ENCODE assay signal across 9 cellular contexts in genomic region chr16:2551420-2551889, GRCh38. TPM values are rescaled to one million over a fixed set of nuclear protein-coding genes. Genes with fewer than 3 reads are reported as not detected.
DNase-seq lines count a peak whose midpoint lies in the region; ATAC-seq, FAIRE-seq and TF ChIP-seq lines count a peak whose summit lies in the region.
"Not testable (repeated sequence)": the region's sequence is repeated elsewhere in the genome, so short reads cannot be mapped to it uniquely, and the experiment has no call there.
"Had no signal": no experiment of that assay in that cellular context is flagged by ENCODE, and none has a peak within 500 bp of the region (broad histone marks: within the 10 kb centered on the region; RNA-seq: fewer than 3 reads in every experiment).

No MANE protein-coding gene starts in this region.

- H3K9ac ChIP-seq in OCI-LY1 (ENCODE audit: low read length) = not testable (repeated sequence)

- H3K36me3 Mint-ChIP-seq in nephron progenitor cell (ENCODE audit: low read depth) = not testable (repeated sequence)

- H3K4me3 Mint-ChIP-seq in nephron progenitor cell = not testable (repeated sequence)

- not testable (repeated sequence) for H3K79me2 ChIP-seq in OCI-LY1 (ENCODE audit: insufficient read depth, low read length)

- H3K27me3 Mint-ChIP-seq in nephron progenitor cell (ENCODE audit: low read depth, poor library complexity) = not testable (repeated sequence)

- not testable (repeated sequence) for H3K27me3 ChIP-seq in OCI-LY1 (ENCODE audit: insufficient read depth, low read length); body of pancreas; small intestine (ENCODE audit: control insufficient read depth in 2 of 2, insufficient read depth in 2 of 2, low read length in 2 of 2)

- intact Hi-C loops in body of pancreas (cut with DNase I) = not testable (repeated sequence)

- not testable (repeated sequence) for H3K4me3 ChIP-seq in AG10803 (ENCODE audit: low read length); HEK293 (ENCODE audit: low read depth, low read length); OCI-LY1 (ENCODE audit: low read depth, low read length, poor library complexity, severe bottlenecking); body of pancreas; small intestine (ENCODE audit: low read depth in 1 of 2, low read length in 2 of 2)

- not testable (repeated sequence) for H3K27ac Mint-ChIP-seq in nephron progenitor cell

- ATAC-seq in body of pancreas = peak; percentile 35
- peak; percentile 31 for ATAC-seq in esophagus mucosa

- H4K20me1 ChIP-seq in OCI-LY1 (ENCODE audit: insufficient read depth, low read length) = not testable (repeated sequence)

- H3F3A ChIP-seq in OCI-LY1 (ENCODE audit: insufficient read depth, low read length) = not testable (repeated sequence)

- H3K9me3 ChIP-seq in HEK293 (ENCODE audit: control insufficient read depth, insufficient read depth, low read depth, low read length); OCI-LY1 (ENCODE audit: low read length); body of pancreas; small intestine (ENCODE audit: control insufficient read depth, low read depth): not testable (repeated sequence)

- not testable (repeated sequence) for H3K9me3 Mint-ChIP-seq in nephron progenitor cell

- H3K4me2 ChIP-seq in OCI-LY1 (ENCODE audit: low read length) = not testable (repeated sequence)

- not testable (repeated sequence) for H3K4me1 Mint-ChIP-seq in nephron progenitor cell

- CTCF ChIA-PET in HEK293 (lab: Yijun Ruan, JAX) = interaction anchor here (0.6 kb wide), 1 partner anchor 107 kb away, joined by 3 read pairs; no protein-coding TSS in a partner anchor

- H3K9me2 ChIP-seq in OCI-LY1 (ENCODE audit: low read depth, low read length) = not testable (repeated sequence)

- not testable (repeated sequence) for H3K36me3 ChIP-seq in HEK293 (ENCODE audit: control insufficient read depth in 2 of 2, insufficient read depth in 1 of 2, low read length in 2 of 2); OCI-LY1 (ENCODE audit: insufficient read depth, low read length); body of pancreas (replicated peaks in 1 of 2; ENCODE audit: insufficient read depth in 1 of 2, low read depth in 2 of 2); small intestine (ENCODE audit: control insufficient read depth in 2 of 2, insufficient read depth in 2 of 2, low read length in 2 of 2)

- not testable (repeated sequence) for H3K4me1 ChIP-seq in HEK293 (ENCODE audit: control insufficient read depth, insufficient read depth, low read length); OCI-LY1 (ENCODE audit: insufficient read depth, low read length, severe bottlenecking); small intestine (ENCODE audit: control insufficient read depth in 2 of 2, insufficient read depth in 1 of 2, low read depth in 1 of 2, low read length in 1 of 2)
- peaks cover 13% of the 10 kb centered on the region for H3K4me1 ChIP-seq in body of pancreas

- not testable (repeated sequence) for H2AFZ ChIP-seq in OCI-LY1 (ENCODE audit: low read length)

- TF ChIP-seq POLR2A in body of pancreas (IDR thresholded peaks at IDR 0.05) = not testable (repeated sequence)

- POLR2A ChIA-PET in HEK293 (lab: Yijun Ruan, JAX) = interaction anchor here (0.7 kb wide), 1 partner anchor 37 kb away, joined by 6 read pairs; no protein-coding TSS in a partner anchor

- DNase-seq in AG10803 (ENCODE audit: low read depth) (peak; percentile 18), body of pancreas (peak in 2 of 4 donors; percentile 9 to 10), islet precursor cell (peak; percentile 85), small intestine (peak; percentile 19)
- DNase-seq in nephron progenitor cell = not testable (repeated sequence)

- TF ChIP-seq CTCF in AG10803 (conservative IDR thresholded peaks at IDR 0.05; ENCODE audit: low read length) (peak; percentile 12; the same call in 1 of the 2 replicates), HEK293 (tag by site-specific recombination; IDR thresholded peaks at IDR 0.05) (0 out of 2 replicates have a peak, but pooled peaks have one; percentile 13), OCI-LY1 (IDR thresholded peaks at IDR 0.05; ENCODE audit: low read length) (peak; percentile 13; the same call in 1 of the 2 replicates), body of pancreas (IDR thresholded peaks at IDR 0.05) (peak in 2 of 7 experiments; percentile 17 to 22), nephron progenitor cell (IDR thresholded peaks at IDR 0.05) (peak; percentile 16)

- not testable (repeated sequence) for FAIRE-seq in small intestine (lab: Jason Lieb, UNC)

- H3K27ac ChIP-seq in HEK293 (ENCODE audit: extremely low read depth, low read depth, low read length); OCI-LY1 (ENCODE audit: low read depth, low read length, poor library complexity, severe bottlenecking): not testable (repeated sequence)
- H3K27ac ChIP-seq in body of pancreas (peak overlapping the region in 3 of 4 donors; percentile 34 to 72 (median 50)), small intestine (ENCODE audit: low read depth in 1 of 2, low read length in 1 of 2) (peak overlapping the region in 1 of 2 donors; percentile 11)

- 50 to 54% methylated on average over 11 to 14 of the region's 17 CpGs for WGBS in body of pancreas, 2 donors
- WGBS in small intestine, 3 donors = 24 to 53% (median 31%) methylated on average over 10 to 11 of the region's 17 CpGs

TF ChIP-seq in HEK293, 187 proteins besides CTCF, POLR2A, EP300 and RAD21:
- TF ChIP-seq PRDM1 (tag by site-specific recombination; IDR thresholded peaks at IDR 0.05) = peak; percentile 22; the same call in 1 of the 2 replicates
- peak; percentile 49; the same call in 1 of the 2 replicates for TF ChIP-seq ZNF362 (tag by site-specific recombination; IDR thresholded peaks at IDR 0.05)
- peak; percentile 54; the same call in 1 of the 2 replicates for TF ChIP-seq SCRT2 (tag by site-specific recombination; IDR thresholded peaks at IDR 0.05)

RNA-seq across cellular contexts. Expression of gene PDPK1, which starts 13.6 kb away (rescaled TPM):
- total RNA-seq in body of pancreas (10 to 100 TPM; 20.5 to 28.0 TPM), esophagus mucosa (26.1 TPM)
- polyA plus RNA-seq in small intestine = 10 to 100 TPM; 22.2 to 34.0 (median 30.4) TPM

RNA-seq across cellular contexts. Expression of gene CEMP1, which starts 20.2 kb away (rescaled TPM):
- total RNA-seq in body of pancreas (1 to 10 TPM in 1 of 2 donors, under 1 TPM in 1; 0.52 to 1.3 TPM), esophagus mucosa (not detected)
- polyA plus RNA-seq in small intestine = 1 to 10 TPM in 1 of 3 donors, under 1 TPM in 2; 0.66 to 1.4 (median 0.89) TPM
- total RNA-seq: glomerular endothelial cell had no signal

RNA-seq across cellular contexts. Expression of gene AMDHD2, which starts 31.3 kb away (rescaled TPM):
- 10 to 100 TPM; 13.7 to 33.6 TPM for total RNA-seq in body of pancreas
- total RNA-seq in esophagus mucosa = 19.0 TPM
- polyA plus RNA-seq in small intestine = 10 to 100 TPM; 26.7 to 41.3 (median 30.6) TPM

RNA-seq across cellular contexts. Expression of gene ATP6V0C, which starts 37.7 kb away (rescaled TPM):
- total RNA-seq in body of pancreas (10 to 100 TPM; 33.5 to 38.9 TPM), esophagus mucosa (205 TPM)
- 100 to 1,000 TPM in 1 of 3 donors, 10 to 100 TPM in 2; 74.5 to 187 (median 98.1) TPM for polyA plus RNA-seq in small intestine
